In genomic region chr2:219175928-219176817, GRCh38 we compare ENCODE assay signal across 7 cellular contexts. TPM values are rescaled to one million over a fixed set of nuclear protein-coding genes. Genes with fewer than 3 reads are reported as not detected.
DNase-seq lines count a peak whose midpoint lies in the region; ATAC-seq and TF ChIP-seq lines count a peak whose summit lies in the region.

No MANE protein-coding gene starts in this region.

- H3K9ac ChIP-seq in H9 (ENCODE audit: extremely low read depth, insufficient read length, low read length) (peak overlapping the region; percentile 27), fibroblast of lung (ENCODE audit: insufficient read depth, low read length) (peak overlapping the region; percentile 70)

- no peak overlapping the region for H3K23ac ChIP-seq in H9 (ENCODE audit: insufficient read length, low read depth, low read length)

- H3K4me3 ChIP-seq in MG63, result peak overlapping the region; percentile 98
- H3K4me3 ChIP-seq in fibroblast of lung (replicated peaks in 1 of 4; ENCODE audit: control extremely low read depth in 1 of 4, insufficient read depth in 1 of 4, low read depth in 3 of 4, low read length in 4 of 4), result peak overlapping the region; percentile 70 to 93 (median 78)

- no peak overlapping the region for H3K18ac ChIP-seq in H9 (ENCODE audit: insufficient read length, low read depth, low read length)

- H3K9me3 Mint-ChIP-seq in H9, result no peaks in the 10 kb centered on the region; a peak in 2 of 5 replicates
- no peaks in the 10 kb centered on the region for H3K9me3 Mint-ChIP-seq in activated CD8-positive, alpha-beta T cell treated with anti-CD3 and anti-CD28 coated beads, Interleukin-2, amount 10 ng/mL, durations not matched to agents 7 days and 5 days (ENCODE audit: insufficient read depth)
- no peaks in the 10 kb centered on the region for H3K9me3 Mint-ChIP-seq in naive thymus-derived CD8-positive, alpha-beta T cell

- H3K36me3 ChIP-seq in MG63, result peaks cover 42% of the 10 kb centered on the region
- H3K36me3 ChIP-seq in fibroblast of lung (ENCODE audit: control insufficient read depth, insufficient read depth, low read length), result peaks cover 13% of the 10 kb centered on the region

- no peak overlapping the region for H2BK120ac ChIP-seq in H9 (ENCODE audit: low read depth, low read length, poor library complexity, severe bottlenecking)

- no peaks in the 10 kb centered on the region for H4K20me1 ChIP-seq in H9 (ENCODE audit: control insufficient read depth, insufficient read depth, insufficient read length)
- H4K20me1 ChIP-seq in fibroblast of lung (ENCODE audit: control insufficient read depth, extremely low read depth, insufficient read depth, low read length), result no peaks in the 10 kb centered on the region

- no peak overlapping the region for H3K56ac ChIP-seq in H9 (ENCODE audit: insufficient read length, low read depth, low read length)

- no CpG with 5 or more reads among the region's 45 CpGs for WGBS in H9 (ENCODE audit: extremely low coverage, insufficient read length, low lambda C conversion rate)

- TF ChIP-seq CTCF in GM13976 (IDR thresholded peaks at IDR 0.05; ENCODE audit: borderline replicate concordance, control extremely low read depth, extremely low read depth, insufficient read depth, missing control alignments) (no peak), H9 (conservative IDR thresholded peaks at IDR 0.05) (no peak; the same call in none of the 3 replicates), fibroblast of lung (conservative IDR thresholded peaks at IDR 0.05 in 1 of 2, IDR thresholded peaks at IDR 0.05 in 1 of 2; ENCODE audit: low read depth in 1 of 2, low read length in 2 of 2) (peak in 1 of 2 donors; percentile 4)

- H3K36me3 Mint-ChIP-seq in H9 (ENCODE audit: insufficient read depth in 1 of 3, low read depth in 3 of 3), result peaks cover 12 to 41% (median 37%) of the 10 kb centered on the region in 3 experiments
- peaks cover 70% of the 10 kb centered on the region for H3K36me3 Mint-ChIP-seq in activated CD8-positive, alpha-beta T cell treated with anti-CD3 and anti-CD28 coated beads, Interleukin-2, amount 10 ng/mL, durations not matched to agents 7 days and 5 days (ENCODE audit: low read depth)
- peaks cover 5 to 52% (median 12%) of the 10 kb centered on the region in 3 donors for H3K36me3 Mint-ChIP-seq in naive thymus-derived CD8-positive, alpha-beta T cell

- ATAC-seq in activated CD8-positive, alpha-beta T cell treated with anti-CD3 and anti-CD28 coated beads, Interleukin-2, amount 10 ng/mL, durations not matched to agents 7 days and 5 days, result peak; percentile 30
- peak; percentile 21 to 30 for ATAC-seq in naive thymus-derived CD8-positive, alpha-beta T cell

- no peak overlapping the region for H2BK15ac ChIP-seq in H9 (ENCODE audit: low read depth, low read length)

- no peak overlapping the region for H3K4ac ChIP-seq in H9 (ENCODE audit: low read depth, low read length)

- no peak overlapping the region for H2BK5ac ChIP-seq in H9 (ENCODE audit: insufficient read length, low read length)

- no peaks in the 10 kb centered on the region for H3K9me3 ChIP-seq in H9 (ENCODE audit: control insufficient read depth, low read depth, low read length)
- no peaks in the 10 kb centered on the region for H3K9me3 ChIP-seq in MG63
- no peaks in the 10 kb centered on the region for H3K9me3 ChIP-seq in fibroblast of lung (ENCODE audit: control insufficient read depth, insufficient read depth, low read depth, low read length)

- no peak overlapping the region for H3K14ac ChIP-seq in H9 (ENCODE audit: insufficient read depth, low read length)

- H2BK12ac ChIP-seq in H9 (ENCODE audit: insufficient read length, low read depth, low read length), result no peak overlapping the region

- H3K4me1 ChIP-seq in H9 (ENCODE audit: insufficient read depth, low read length), result 0 out of 2 replicates have a peak, but pooled peaks cover 3% of the 10 kb centered on the region
- peaks cover 12% of the 10 kb centered on the region for H3K4me1 ChIP-seq in fibroblast of lung (ENCODE audit: control insufficient read depth, extremely low read depth, insufficient read depth, low read length)

- H3K27ac ChIP-seq in H9 (ENCODE audit: insufficient read length, low read depth, low read length) (no peak overlapping the region), fibroblast of lung (ENCODE audit: insufficient read depth, low read length) (peak overlapping the region; percentile 98)

- H3K27me3 ChIP-seq in H9 (ENCODE audit: insufficient read depth, low read length), result no peaks in the 10 kb centered on the region
- H3K27me3 ChIP-seq in MG63, result no peaks in the 10 kb centered on the region
- no peaks in the 10 kb centered on the region for H3K27me3 ChIP-seq in fibroblast of lung (ENCODE audit: control insufficient read depth, insufficient read depth, low read length)

- H3K27ac Mint-ChIP-seq in H9, result peak overlapping the region in 1 of 3 experiments; percentile 35; a peak in 2 of 7 replicates
- peak overlapping the region; percentile 95 for H3K27ac Mint-ChIP-seq in activated CD8-positive, alpha-beta T cell treated with anti-CD3 and anti-CD28 coated beads, Interleukin-2, amount 10 ng/mL, durations not matched to agents 7 days and 5 days
- H3K27ac Mint-ChIP-seq in naive thymus-derived CD8-positive, alpha-beta T cell, result peak overlapping the region in 9 of 10 donors; percentile 82 to 99 (median 92)

- H4K91ac ChIP-seq in H9 (ENCODE audit: insufficient read length, low read depth, low read length), result no peak overlapping the region

- H4K8ac ChIP-seq in H9 (replicated peaks; ENCODE audit: insufficient read length, low read depth, low read length), result no peak overlapping the region

- no peaks in the 10 kb centered on the region; the same call in 1 of the 2 replicates for H3K27me3 Mint-ChIP-seq in H9 (ENCODE audit: low read depth)
- no peaks in the 10 kb centered on the region for H3K27me3 Mint-ChIP-seq in activated CD8-positive, alpha-beta T cell treated with anti-CD3 and anti-CD28 coated beads, Interleukin-2, amount 10 ng/mL, durations not matched to agents 7 days and 5 days (ENCODE audit: low read depth)
- no peaks in the 10 kb centered on the region for H3K27me3 Mint-ChIP-seq in naive thymus-derived CD8-positive, alpha-beta T cell

- in situ Hi-C loops in GM13976 (cut with MboI; ENCODE audit: low sequenced_read_pairs, unreplicated experiment), result no loop called here

- peaks cover 20% of the 10 kb centered on the region for H3K23me2 ChIP-seq in H9 (ENCODE audit: insufficient read length, low read depth, low read length, poor library complexity, severe bottlenecking)

- CTCF ChIA-PET in activated CD8-positive, alpha-beta T cell treated with anti-CD3 and anti-CD28 coated beads, Interleukin-2, amount 10 ng/mL, durations not matched to agents 7 days and 5 days (lab: Charles Lee), result interaction anchor here (0.9 to 2.7 kb wide), 14 partner anchors 12 to 119 kb away, joined by 3 to 23 read pairs (median 6); partner anchors contain the start of genes DNAJB2, NHEJ1 and ZFAND2B

- H4K5ac ChIP-seq in H9 (ENCODE audit: insufficient read length, low read depth, low read length), result no peak overlapping the region

- H3K4me3 Mint-ChIP-seq in H9, result peak overlapping the region; percentile 90 to 93
- H3K4me3 Mint-ChIP-seq in activated CD8-positive, alpha-beta T cell treated with anti-CD3 and anti-CD28 coated beads, Interleukin-2, amount 10 ng/mL, durations not matched to agents 7 days and 5 days, result peak overlapping the region; percentile 86
- peak overlapping the region; percentile 82 to 98 (median 96) for H3K4me3 Mint-ChIP-seq in naive thymus-derived CD8-positive, alpha-beta T cell

- no peaks in the 10 kb centered on the region for H3K79me2 ChIP-seq in H9 (ENCODE audit: insufficient read depth, low read length)
- peaks cover 23% of the 10 kb centered on the region for H3K79me2 ChIP-seq in fibroblast of lung (ENCODE audit: control insufficient read depth, insufficient read depth, low read length)

- no peak overlapping the region for H2AFZ ChIP-seq in H9 (ENCODE audit: low read length)
- H2AFZ ChIP-seq in fibroblast of lung (ENCODE audit: low read length), result peak overlapping the region; percentile 61

- no peak overlapping the region for H3T11ph ChIP-seq in H9 (ENCODE audit: low read length)

- H2BK20ac ChIP-seq in H9 (ENCODE audit: low read depth, low read length, poor library complexity, severe bottlenecking), result no peak overlapping the region

- peak overlapping the region; percentile 99 for H3K4me2 ChIP-seq in H9 (ENCODE audit: insufficient read depth, insufficient read length, low read length)
- H3K4me2 ChIP-seq in fibroblast of lung (ENCODE audit: extremely low read depth, insufficient read depth, low read length), result peak overlapping the region; percentile 97

- POLR2A ChIA-PET in activated CD8-positive, alpha-beta T cell treated with anti-CD3 and anti-CD28 coated beads, Interleukin-2, amount 10 ng/mL, durations not matched to agents 7 days and 5 days (lab: Charles Lee), result interaction anchor here (0.7 to 3.9 kb wide), 21 partner anchors 11 to 211 kb away, joined by 3 to 49 read pairs (median 4); partner anchors contain the start of genes ABCB6, ANKZF1, ATG9A and DNAJB2
- POLR2A ChIA-PET in naive thymus-derived CD8-positive, alpha-beta T cell (lab: Charles Lee), result interaction anchor here (0.6 to 18.9 kb wide), 23 partner anchors 9 to 466 kb away, joined by 3 to 674 read pairs (median 7); partner anchors contain the start of genes ABCB6, ANKZF1, ATG9A and DNAJB2

- no peak overlapping the region for H2AK5ac ChIP-seq in H9 (ENCODE audit: insufficient read length, low read length)

- DNase-seq in GM13976 (ENCODE audit: low spot score) (peak; percentile 46), H9 (peak; percentile 39), MG63 (peak; percentile 49), fibroblast of lung (ENCODE audit: low read depth in 2 of 2) (peak; percentile 27 to 38), ureter (ENCODE audit: low spot score) (peak; percentile 65)
- DNase-seq in activated CD8-positive, alpha-beta T cell treated with anti-CD3 and anti-CD28 coated beads, Interleukin-2, amount 10 ng/mL, durations not matched to agents 7 days and 5 days, result peak; percentile 42
- DNase-seq in naive thymus-derived CD8-positive, alpha-beta T cell, result peak in 5 of 10 donors; percentile 22 to 35 (median 25)

- peaks cover 3% of the 10 kb centered on the region for H3K79me1 ChIP-seq in H9 (ENCODE audit: insufficient read depth, low read depth, low read length, poor library complexity, severe bottlenecking)

- peaks cover 17 to 22% of the 10 kb centered on the region in 2 experiments for H3K4me1 Mint-ChIP-seq in H9
- peaks cover 55% of the 10 kb centered on the region for H3K4me1 Mint-ChIP-seq in activated CD8-positive, alpha-beta T cell treated with anti-CD3 and anti-CD28 coated beads, Interleukin-2, amount 10 ng/mL, durations not matched to agents 7 days and 5 days (ENCODE audit: low read depth)
- H3K4me1 Mint-ChIP-seq in naive thymus-derived CD8-positive, alpha-beta T cell, result peaks cover 44 to 69% (median 67%) of the 10 kb centered on the region in 4 donors

RNA-seq across cellular contexts. Expression of gene CNPPD1, which starts 0.6 kb away (rescaled TPM):
- total RNA-seq in H9 (2021) (33.0 and 36.4 TPM in 2 replicates), fibroblast of lung (22.6 and 33.5 TPM in 2 replicates), ureter (56.4 TPM)
- total RNA-seq in MG63 (2014; rRNA removed; shearing (Covaris generic); ENCODE audit: low replicate concordance), result 35.2 and 40.6 TPM in 2 replicates
- 10 to 100 TPM; 75.1 to 81.4 TPM for total RNA-seq in activated CD8-positive, alpha-beta T cell treated with anti-CD3 and anti-CD28 coated beads, Interleukin-2, amount 10 ng/mL, durations not matched to agents 7 days and 5 days
- 42.2 and 49.4 TPM in 2 replicates for polyA plus RNA-seq in fibroblast of lung
- 40.9 and 51.1 TPM in 2 replicates for polyA plus RNA-seq in fibroblast of lung (2012)
- polyA minus RNA-seq in fibroblast of lung (ENCODE audit: low replicate concordance), result 22.7 and 36.5 TPM in 2 replicates
- total RNA-seq in naive thymus-derived CD8-positive, alpha-beta T cell, result 10 to 100 TPM; 59.1 to 64.1 TPM
- 10 to 100 TPM; 45.8 to 59.8 (median 50.4) TPM for polyA plus RNA-seq in naive thymus-derived CD8-positive, alpha-beta T cell

RNA-seq across cellular contexts. Expression of gene RETREG2, which starts 1.9 kb away (rescaled TPM):
- total RNA-seq in H9 (2021), result 46.7 and 48.0 TPM in 2 replicates
- total RNA-seq in MG63 (2014; rRNA removed; shearing (Covaris generic); ENCODE audit: low replicate concordance), result 52.2 and 85.4 TPM in 2 replicates
- total RNA-seq in activated CD8-positive, alpha-beta T cell treated with anti-CD3 and anti-CD28 coated beads, Interleukin-2, amount 10 ng/mL, durations not matched to agents 7 days and 5 days, result 100 to 1,000 TPM; 104 to 111 TPM
- 88.7 and 95.3 TPM in 2 replicates for total RNA-seq in fibroblast of lung
- polyA plus RNA-seq in fibroblast of lung, result 64.6 and 89.5 TPM in 2 replicates
- polyA plus RNA-seq in fibroblast of lung (2012), result 52.1 and 70.1 TPM in 2 replicates
- 165 and 177 TPM in 2 replicates for polyA minus RNA-seq in fibroblast of lung (ENCODE audit: low replicate concordance)
- total RNA-seq in naive thymus-derived CD8-positive, alpha-beta T cell, result 100 to 1,000 TPM; 110 to 113 TPM
- polyA plus RNA-seq in naive thymus-derived CD8-positive, alpha-beta T cell, result 10 to 100 TPM; 52.0 to 64.3 (median 57.6) TPM
- 79.6 TPM for total RNA-seq in ureter

RNA-seq across cellular contexts. Expression of gene SLC23A3, which starts 6.3 kb away (rescaled TPM):
- 1.2 and 1.9 TPM in 2 replicates for total RNA-seq in H9 (2021)
- total RNA-seq in MG63 (2014; rRNA removed; shearing (Covaris generic); ENCODE audit: low replicate concordance), result not detected in 2 replicates
- total RNA-seq in activated CD8-positive, alpha-beta T cell treated with anti-CD3 and anti-CD28 coated beads, Interleukin-2, amount 10 ng/mL, durations not matched to agents 7 days and 5 days, result 1 to 10 TPM; 2.0 to 2.2 TPM
- 1.8 and 2.5 TPM in 2 replicates for total RNA-seq in fibroblast of lung
- 0.29 and 0.52 TPM in 2 replicates for polyA plus RNA-seq in fibroblast of lung
- polyA plus RNA-seq in fibroblast of lung (2012), result 0.16 and 0.54 TPM in 2 replicates
- polyA minus RNA-seq in fibroblast of lung (ENCODE audit: low replicate concordance), result 0.16 TPM in 1 of 2 replicates, not detected in the other
- 1 to 10 TPM; 2.7 to 3.3 TPM for total RNA-seq in naive thymus-derived CD8-positive, alpha-beta T cell
- not detected for polyA plus RNA-seq in naive thymus-derived CD8-positive, alpha-beta T cell
- 1.6 TPM for total RNA-seq in ureter

RNA-seq across cellular contexts. Expression of gene NHEJ1, which starts 15.6 kb away (rescaled TPM):
- total RNA-seq in H9 (2021), result 19.7 and 20.8 TPM in 2 replicates
- total RNA-seq in MG63 (2014; rRNA removed; shearing (Covaris generic); ENCODE audit: low replicate concordance), result 20.9 and 22.6 TPM in 2 replicates
- 10 to 100 TPM; 19.1 to 23.1 TPM for total RNA-seq in activated CD8-positive, alpha-beta T cell treated with anti-CD3 and anti-CD28 coated beads, Interleukin-2, amount 10 ng/mL, durations not matched to agents 7 days and 5 days
- 20.3 and 22.1 TPM in 2 replicates for total RNA-seq in fibroblast of lung
- 22.3 and 24.8 TPM in 2 replicates for polyA plus RNA-seq in fibroblast of lung
- 13.8 and 15.4 TPM in 2 replicates for polyA plus RNA-seq in fibroblast of lung (2012)
- polyA minus RNA-seq in fibroblast of lung (ENCODE audit: low replicate concordance), result 45.8 and 106 TPM in 2 replicates
- 10 to 100 TPM; 17.0 to 20.1 TPM for total RNA-seq in naive thymus-derived CD8-positive, alpha-beta T cell
- 10 to 100 TPM; 16.6 to 29.1 (median 23.0) TPM for polyA plus RNA-seq in naive thymus-derived CD8-positive, alpha-beta T cell
- 13.9 TPM for total RNA-seq in ureter

RNA-seq across cellular contexts. Expression of gene ZFAND2B, which starts 30.4 kb away (rescaled TPM):
- 15.9 and 16.4 TPM in 2 replicates for total RNA-seq in H9 (2021)
- 43.3 and 72.7 TPM in 2 replicates for total RNA-seq in MG63 (2014; rRNA removed; shearing (Covaris generic); ENCODE audit: low replicate concordance)
- 10 to 100 TPM; 57.0 to 59.5 TPM for total RNA-seq in activated CD8-positive, alpha-beta T cell treated with anti-CD3 and anti-CD28 coated beads, Interleukin-2, amount 10 ng/mL, durations not matched to agents 7 days and 5 days
- total RNA-seq in fibroblast of lung, result 29.3 and 40.0 TPM in 2 replicates
- polyA plus RNA-seq in fibroblast of lung, result 26.8 and 29.9 TPM in 2 replicates
- polyA plus RNA-seq in fibroblast of lung (2012), result 22.3 and 35.3 TPM in 2 replicates
- 40.2 and 53.9 TPM in 2 replicates for polyA minus RNA-seq in fibroblast of lung (ENCODE audit: low replicate concordance)
- 10 to 100 TPM; 69.6 to 81.9 TPM for total RNA-seq in naive thymus-derived CD8-positive, alpha-beta T cell
- polyA plus RNA-seq in naive thymus-derived CD8-positive, alpha-beta T cell, result 10 to 100 TPM; 78.1 to 85.1 (median 78.1) TPM
- total RNA-seq in ureter, result 28.7 TPM
